1 cellular context compared by ENCODE assay signal in the genomic region with DNA sequence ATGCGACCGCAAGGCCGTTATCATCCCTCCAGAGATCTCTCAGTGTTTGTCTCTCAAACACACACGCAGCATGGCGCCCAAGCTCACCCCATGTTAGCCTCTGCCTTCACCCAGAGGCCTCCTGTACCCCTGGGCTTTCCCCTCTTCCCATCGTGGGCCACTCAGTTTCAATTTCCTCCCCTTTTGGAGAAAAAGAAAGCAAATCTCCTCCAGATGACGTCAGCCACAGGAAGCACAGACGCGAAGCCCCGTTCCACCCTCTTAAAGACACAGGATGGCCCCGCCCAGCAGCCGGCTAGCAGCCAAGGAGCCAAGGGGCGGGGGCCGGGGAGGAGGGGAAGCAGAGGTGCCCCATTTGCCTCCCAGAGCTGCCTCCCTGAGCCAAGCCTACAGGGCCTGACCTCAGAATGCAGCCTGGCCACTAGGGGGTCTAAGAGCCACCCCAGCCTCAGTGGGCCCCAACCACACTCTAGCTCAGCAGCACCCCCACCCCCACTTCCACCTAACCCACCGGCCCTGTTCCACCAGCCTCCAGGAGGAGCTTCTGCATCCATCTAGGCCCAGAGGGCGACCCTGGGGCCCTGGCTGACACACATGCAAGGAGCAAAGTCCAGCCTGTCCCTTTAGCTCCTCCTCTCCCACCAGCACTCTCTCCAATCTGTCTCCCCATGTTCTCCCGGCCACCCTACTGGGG.
A peak's percentile ranks its signal among the peaks of the same experiment; 100 is the strongest.
TF ChIP-seq lines count a peak whose summit lies in the region.

No MANE protein-coding gene starts in this region.

TF ChIP-seq in HEK293, 187 proteins besides CTCF, POLR2A, EP300 and RAD21 (continued from another document and continues in another):
- TF ChIP-seq PRDM1 (tag by site-specific recombination; IDR thresholded peaks at IDR 0.05), result peak; percentile 90
- TF ChIP-seq ZSCAN16 (tag by site-specific recombination; IDR thresholded peaks at IDR 0.05), result no peak
- TF ChIP-seq ZNF654 (tag by site-specific recombination; IDR thresholded peaks at IDR 0.05; ENCODE audit: low read depth), result no peak
- peak; percentile 75 for TF ChIP-seq GLIS1 (tag by site-specific recombination; IDR thresholded peaks at IDR 0.05)
- TF ChIP-seq ZNF555 (tag by site-specific recombination; conservative IDR thresholded peaks at IDR 0.05), result no peak
- TF ChIP-seq, protein P1, sequence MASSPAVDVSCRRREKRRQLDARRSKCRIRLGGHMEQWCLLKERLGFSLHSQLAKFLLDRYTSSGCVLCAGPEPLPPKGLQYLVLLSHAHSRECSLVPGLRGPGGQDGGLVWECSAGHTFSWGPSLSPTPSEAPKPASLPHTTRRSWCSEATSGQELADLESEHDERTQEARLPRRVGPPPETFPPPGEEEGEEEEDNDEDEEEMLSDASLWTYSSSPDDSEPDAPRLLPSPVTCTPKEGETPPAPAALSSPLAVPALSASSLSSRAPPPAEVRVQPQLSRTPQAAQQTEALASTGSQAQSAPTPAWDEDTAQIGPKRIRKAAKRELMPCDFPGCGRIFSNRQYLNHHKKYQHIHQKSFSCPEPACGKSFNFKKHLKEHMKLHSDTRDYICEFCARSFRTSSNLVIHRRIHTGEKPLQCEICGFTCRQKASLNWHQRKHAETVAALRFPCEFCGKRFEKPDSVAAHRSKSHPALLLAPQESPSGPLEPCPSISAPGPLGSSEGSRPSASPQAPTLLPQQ (tag by site-specific recombination; IDR thresholded peaks at IDR 0.05), result peak; percentile 88
- no peak for TF ChIP-seq ZSCAN30 (tag by site-specific recombination; IDR thresholded peaks at IDR 0.05)
- no peak for TF ChIP-seq ZNF138 (tag by site-specific recombination; IDR thresholded peaks at IDR 0.05; ENCODE audit: borderline replicate concordance)
- TF ChIP-seq, protein P2, sequence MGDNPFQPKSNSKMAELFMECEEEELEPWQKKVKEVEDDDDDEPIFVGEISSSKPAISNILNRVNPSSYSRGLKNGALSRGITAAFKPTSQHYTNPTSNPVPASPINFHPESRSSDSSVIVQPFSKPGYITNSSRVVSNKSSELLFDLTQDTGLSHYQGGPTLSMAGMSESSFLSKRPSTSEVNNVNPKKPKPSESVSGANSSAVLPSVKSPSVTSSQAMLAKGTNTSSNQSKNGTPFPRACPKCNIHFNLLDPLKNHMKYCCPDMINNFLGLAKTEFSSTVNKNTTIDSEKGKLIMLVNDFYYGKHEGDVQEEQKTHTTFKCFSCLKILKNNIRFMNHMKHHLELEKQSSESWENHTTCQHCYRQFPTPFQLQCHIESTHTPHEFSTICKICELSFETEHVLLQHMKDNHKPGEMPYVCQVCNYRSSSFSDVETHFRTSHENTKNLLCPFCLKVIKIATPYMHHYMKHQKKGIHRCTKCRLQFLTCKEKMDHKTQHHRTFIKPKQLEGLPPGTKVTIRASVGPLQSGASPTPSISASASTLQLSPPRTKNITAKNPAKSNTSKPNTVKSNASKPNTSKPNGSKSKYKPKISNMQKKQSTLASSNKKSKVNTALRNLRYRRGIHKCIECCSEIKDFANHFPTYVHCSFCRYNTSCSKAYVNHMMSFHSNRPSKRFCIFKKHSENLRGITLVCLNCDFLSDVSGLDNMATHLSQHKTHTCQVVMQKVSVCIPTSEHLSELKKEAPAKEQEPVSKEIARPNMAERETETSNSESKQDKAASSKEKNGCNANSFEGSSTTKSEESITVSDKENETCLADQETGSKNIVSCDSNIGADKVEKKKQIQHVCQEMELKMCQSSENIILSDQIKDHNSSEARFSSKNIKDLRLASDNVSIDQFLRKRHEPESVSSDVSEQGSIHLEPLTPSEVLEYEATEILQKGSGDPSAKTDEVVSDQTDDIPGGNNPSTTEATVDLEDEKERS (tag by site-specific recombination; IDR thresholded peaks at IDR 0.05), result no peak
- TF ChIP-seq RBAK (tag by site-specific recombination; IDR thresholded peaks at IDR 0.05), result no peak
- no peak for TF ChIP-seq BCL11B (tag by site-specific recombination; IDR thresholded peaks at IDR 0.05; ENCODE audit: low read depth)
- TF ChIP-seq, protein P3, sequence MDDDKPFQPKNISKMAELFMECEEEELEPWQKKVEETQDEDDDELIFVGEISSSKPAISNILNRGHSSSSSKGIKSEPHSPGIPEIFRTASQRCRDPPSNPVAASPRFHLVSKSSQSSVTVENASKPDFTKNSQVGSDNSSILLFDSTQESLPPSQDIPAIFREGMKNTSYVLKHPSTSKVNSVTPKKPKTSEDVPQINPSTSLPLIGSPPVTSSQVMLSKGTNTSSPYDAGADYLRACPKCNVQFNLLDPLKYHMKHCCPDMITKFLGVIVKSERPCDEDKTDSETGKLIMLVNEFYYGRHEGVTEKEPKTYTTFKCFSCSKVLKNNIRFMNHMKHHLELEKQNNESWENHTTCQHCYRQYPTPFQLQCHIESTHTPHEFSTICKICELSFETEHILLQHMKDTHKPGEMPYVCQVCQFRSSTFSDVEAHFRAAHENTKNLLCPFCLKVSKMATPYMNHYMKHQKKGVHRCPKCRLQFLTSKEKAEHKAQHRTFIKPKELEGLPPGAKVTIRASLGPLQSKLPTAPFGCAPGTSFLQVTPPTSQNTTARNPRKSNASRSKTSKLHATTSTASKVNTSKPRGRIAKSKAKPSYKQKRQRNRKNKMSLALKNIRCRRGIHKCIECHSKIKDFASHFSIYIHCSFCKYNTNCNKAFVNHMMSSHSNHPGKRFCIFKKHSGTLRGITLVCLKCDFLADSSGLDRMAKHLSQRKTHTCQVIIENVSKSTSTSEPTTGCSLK (tag by site-specific recombination; IDR thresholded peaks at IDR 0.05), result no peak
- no peak for TF ChIP-seq ZNF626 (tag by site-specific recombination; IDR thresholded peaks at IDR 0.05)
- no peak for TF ChIP-seq TCF7L2 (IDR thresholded peaks at IDR 0.05; ENCODE audit: borderline replicate concordance, low read depth, low read length)
- no peak for TF ChIP-seq ZNF521 (tag by site-specific recombination; IDR thresholded peaks at IDR 0.05)
- TF ChIP-seq, protein P4, sequence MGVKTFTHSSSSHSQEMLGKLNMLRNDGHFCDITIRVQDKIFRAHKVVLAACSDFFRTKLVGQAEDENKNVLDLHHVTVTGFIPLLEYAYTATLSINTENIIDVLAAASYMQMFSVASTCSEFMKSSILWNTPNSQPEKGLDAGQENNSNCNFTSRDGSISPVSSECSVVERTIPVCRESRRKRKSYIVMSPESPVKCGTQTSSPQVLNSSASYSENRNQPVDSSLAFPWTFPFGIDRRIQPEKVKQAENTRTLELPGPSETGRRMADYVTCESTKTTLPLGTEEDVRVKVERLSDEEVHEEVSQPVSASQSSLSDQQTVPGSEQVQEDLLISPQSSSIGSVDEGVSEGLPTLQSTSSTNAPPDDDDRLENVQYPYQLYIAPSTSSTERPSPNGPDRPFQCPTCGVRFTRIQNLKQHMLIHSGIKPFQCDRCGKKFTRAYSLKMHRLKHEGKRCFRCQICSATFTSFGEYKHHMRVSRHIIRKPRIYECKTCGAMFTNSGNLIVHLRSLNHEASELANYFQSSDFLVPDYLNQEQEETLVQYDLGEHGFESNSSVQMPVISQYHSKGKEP (tag by site-specific recombination; IDR thresholded peaks at IDR 0.05), result no peak
- no peak for TF ChIP-seq MYNN (tag by site-specific recombination; IDR thresholded peaks at IDR 0.05; ENCODE audit: borderline replicate concordance)
- 0 out of 2 replicates have a peak, but pooled peaks have one; percentile 20 for TF ChIP-seq ZNF423 (tag by site-specific recombination; IDR thresholded peaks at IDR 0.05)
- TF ChIP-seq ZNF433 (tag by site-specific recombination; IDR thresholded peaks at IDR 0.05; ENCODE audit: low read depth), result no peak
- TF ChIP-seq, protein P5, sequence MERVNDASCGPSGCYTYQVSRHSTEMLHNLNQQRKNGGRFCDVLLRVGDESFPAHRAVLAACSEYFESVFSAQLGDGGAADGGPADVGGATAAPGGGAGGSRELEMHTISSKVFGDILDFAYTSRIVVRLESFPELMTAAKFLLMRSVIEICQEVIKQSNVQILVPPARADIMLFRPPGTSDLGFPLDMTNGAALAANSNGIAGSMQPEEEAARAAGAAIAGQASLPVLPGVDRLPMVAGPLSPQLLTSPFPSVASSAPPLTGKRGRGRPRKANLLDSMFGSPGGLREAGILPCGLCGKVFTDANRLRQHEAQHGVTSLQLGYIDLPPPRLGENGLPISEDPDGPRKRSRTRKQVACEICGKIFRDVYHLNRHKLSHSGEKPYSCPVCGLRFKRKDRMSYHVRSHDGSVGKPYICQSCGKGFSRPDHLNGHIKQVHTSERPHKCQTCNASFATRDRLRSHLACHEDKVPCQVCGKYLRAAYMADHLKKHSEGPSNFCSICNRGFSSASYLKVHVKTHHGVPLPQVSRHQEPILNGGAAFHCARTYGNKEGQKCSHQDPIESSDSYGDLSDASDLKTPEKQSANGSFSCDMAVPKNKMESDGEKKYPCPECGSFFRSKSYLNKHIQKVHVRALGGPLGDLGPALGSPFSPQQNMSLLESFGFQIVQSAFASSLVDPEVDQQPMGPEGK (tag by site-specific recombination; IDR thresholded peaks at IDR 0.05), result peak; percentile 89
- TF ChIP-seq, protein P6, sequence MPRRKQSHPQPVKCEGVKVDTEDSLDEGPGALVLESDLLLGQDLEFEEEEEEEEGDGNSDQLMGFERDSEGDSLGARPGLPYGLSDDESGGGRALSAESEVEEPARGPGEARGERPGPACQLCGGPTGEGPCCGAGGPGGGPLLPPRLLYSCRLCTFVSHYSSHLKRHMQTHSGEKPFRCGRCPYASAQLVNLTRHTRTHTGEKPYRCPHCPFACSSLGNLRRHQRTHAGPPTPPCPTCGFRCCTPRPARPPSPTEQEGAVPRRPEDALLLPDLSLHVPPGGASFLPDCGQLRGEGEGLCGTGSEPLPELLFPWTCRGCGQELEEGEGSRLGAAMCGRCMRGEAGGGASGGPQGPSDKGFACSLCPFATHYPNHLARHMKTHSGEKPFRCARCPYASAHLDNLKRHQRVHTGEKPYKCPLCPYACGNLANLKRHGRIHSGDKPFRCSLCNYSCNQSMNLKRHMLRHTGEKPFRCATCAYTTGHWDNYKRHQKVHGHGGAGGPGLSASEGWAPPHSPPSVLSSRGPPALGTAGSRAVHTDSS (tag by site-specific recombination; IDR thresholded peaks at IDR 0.05), result no peak
- no peak for TF ChIP-seq ZNF132 (tag by site-specific recombination; IDR thresholded peaks at IDR 0.05; ENCODE audit: borderline replicate concordance)
- no peak for TF ChIP-seq ZNF266 (tag by site-specific recombination; IDR thresholded peaks at IDR 0.05; ENCODE audit: low read depth)
- TF ChIP-seq ZNF529 (tag by site-specific recombination; IDR thresholded peaks at IDR 0.05; ENCODE audit: insufficient replicate concordance), result no peak
- TF ChIP-seq ZNF23 (tag by site-specific recombination; IDR thresholded peaks at IDR 0.05; ENCODE audit: borderline replicate concordance), result no peak
- TF ChIP-seq ZNF629 (tag by site-specific recombination; IDR thresholded peaks at IDR 0.05), result peak; percentile 95
- no peak; the same call in 1 of the 2 replicates for TF ChIP-seq ZNF76 (tag by site-specific recombination; IDR thresholded peaks at IDR 0.05; ENCODE audit: borderline replicate concordance, low read depth)
- TF ChIP-seq, protein P7, sequence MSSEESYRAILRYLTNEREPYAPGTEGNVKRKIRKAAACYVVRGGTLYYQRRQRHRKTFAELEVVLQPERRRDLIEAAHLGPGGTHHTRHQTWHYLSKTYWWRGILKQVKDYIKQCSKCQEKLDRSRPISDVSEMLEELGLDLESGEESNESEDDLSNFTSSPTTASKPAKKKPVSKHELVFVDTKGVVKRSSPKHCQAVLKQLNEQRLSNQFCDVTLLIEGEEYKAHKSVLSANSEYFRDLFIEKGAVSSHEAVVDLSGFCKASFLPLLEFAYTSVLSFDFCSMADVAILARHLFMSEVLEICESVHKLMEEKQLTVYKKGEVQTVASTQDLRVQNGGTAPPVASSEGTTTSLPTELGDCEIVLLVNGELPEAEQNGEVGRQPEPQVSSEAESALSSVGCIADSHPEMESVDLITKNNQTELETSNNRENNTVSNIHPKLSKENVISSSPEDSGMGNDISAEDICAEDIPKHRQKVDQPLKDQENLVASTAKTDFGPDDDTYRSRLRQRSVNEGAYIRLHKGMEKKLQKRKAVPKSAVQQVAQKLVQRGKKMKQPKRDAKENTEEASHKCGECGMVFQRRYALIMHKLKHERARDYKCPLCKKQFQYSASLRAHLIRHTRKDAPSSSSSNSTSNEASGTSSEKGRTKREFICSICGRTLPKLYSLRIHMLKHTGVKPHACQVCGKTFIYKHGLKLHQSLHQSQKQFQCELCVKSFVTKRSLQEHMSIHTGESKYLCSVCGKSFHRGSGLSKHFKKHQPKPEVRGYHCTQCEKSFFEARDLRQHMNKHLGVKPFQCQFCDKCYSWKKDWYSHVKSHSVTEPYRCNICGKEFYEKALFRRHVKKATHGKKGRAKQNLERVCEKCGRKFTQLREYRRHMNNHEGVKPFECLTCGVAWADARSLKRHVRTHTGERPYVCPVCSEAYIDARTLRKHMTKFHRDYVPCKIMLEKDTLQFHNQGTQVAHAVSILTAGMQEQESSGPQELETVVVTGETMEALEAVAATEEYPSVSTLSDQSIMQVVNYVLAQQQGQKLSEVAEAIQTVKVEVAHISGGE (tag by site-specific recombination; conservative IDR thresholded peaks at IDR 0.05; ENCODE audit: low read depth), result 0 out of 2 replicates have a peak, but pooled peaks have one; percentile 33
- peak; percentile 62; the same call in 1 of the 2 replicates for TF ChIP-seq ZBTB20 (tag by site-specific recombination; IDR thresholded peaks at IDR 0.05)
- no peak for TF ChIP-seq ZNF48 (tag by site-specific recombination; IDR thresholded peaks at IDR 0.05)
- TF ChIP-seq ZNF596 (tag by site-specific recombination; IDR thresholded peaks at IDR 0.05), result no peak
- TF ChIP-seq ZNF426 (tag by site-specific recombination; IDR thresholded peaks at IDR 0.05), result no peak
- no peak for TF ChIP-seq ZNF202 (tag by site-specific recombination; IDR thresholded peaks at IDR 0.05; ENCODE audit: borderline replicate concordance)
- TF ChIP-seq, protein P8, sequence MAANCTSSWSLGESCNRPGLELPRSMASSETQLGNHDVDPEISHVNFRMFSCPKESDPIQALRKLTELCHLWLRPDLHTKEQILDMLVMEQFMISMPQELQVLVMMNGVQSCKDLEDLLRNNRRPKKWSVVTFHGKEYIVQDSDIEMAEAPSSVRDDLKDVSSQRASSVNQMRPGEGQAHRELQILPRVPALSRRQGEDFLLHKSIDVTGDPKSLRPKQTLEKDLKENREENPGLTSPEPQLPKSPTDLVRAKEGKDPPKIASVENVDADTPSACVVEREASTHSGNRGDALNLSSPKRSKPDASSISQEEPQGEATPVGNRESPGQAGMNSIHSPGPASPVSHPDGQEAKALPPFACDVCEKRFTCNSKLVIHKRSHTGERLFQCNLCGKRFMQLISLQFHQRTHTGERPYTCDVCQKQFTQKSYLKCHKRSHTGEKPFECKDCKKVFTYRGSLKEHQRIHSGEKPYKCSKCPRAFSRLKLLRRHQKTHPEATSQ (tag by site-specific recombination; IDR thresholded peaks at IDR 0.05), result no peak
- TF ChIP-seq, protein P9, sequence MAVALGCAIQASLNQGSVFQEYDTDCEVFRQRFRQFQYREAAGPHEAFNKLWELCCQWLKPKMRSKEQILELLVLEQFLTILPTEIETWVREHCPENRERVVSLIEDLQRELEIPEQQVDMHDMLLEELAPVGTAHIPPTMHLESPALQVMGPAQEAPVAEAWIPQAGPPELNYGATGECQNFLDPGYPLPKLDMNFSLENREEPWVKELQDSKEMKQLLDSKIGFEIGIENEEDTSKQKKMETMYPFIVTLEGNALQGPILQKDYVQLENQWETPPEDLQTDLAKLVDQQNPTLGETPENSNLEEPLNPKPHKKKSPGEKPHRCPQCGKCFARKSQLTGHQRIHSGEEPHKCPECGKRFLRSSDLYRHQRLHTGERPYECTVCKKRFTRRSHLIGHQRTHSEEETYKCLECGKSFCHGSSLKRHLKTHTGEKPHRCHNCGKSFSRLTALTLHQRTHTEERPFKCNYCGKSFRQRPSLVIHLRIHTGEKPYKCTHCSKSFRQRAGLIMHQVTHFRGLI (tag by site-specific recombination; IDR thresholded peaks at IDR 0.05), result no peak
- TF ChIP-seq SP3 (tag by site-specific recombination; IDR thresholded peaks at IDR 0.05), result peak; percentile 67
